8 cellular contexts compared by ENCODE assay signal in the genomic region with DNA sequence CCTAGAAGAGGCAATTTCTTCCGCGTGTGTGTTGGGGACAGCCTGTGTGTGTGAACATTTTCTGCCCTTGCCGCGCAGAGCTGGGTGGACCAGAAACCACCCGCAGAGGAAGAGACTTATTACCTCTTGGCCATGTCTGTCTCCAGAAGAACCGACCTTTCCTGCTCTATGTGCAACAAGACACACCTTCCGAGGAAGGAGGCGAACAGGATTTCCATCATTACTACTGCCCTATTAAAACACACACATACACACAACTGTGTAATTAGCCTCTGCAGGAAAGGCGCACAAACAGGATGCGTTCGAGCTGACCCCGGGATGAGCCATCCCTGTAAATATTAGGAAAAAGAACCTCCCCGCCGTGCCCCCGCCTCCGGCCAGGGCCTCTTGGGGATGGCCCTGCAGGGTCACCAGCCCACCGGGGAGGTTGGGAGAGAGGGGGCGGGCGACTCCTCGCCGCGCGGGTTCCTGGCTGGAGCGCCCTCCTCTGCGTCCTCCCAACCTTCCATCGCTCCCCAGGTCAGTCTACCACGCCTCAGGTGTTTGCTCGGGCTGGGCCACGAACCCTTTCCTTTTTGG. TPM values are rescaled to one million over a fixed set of nuclear protein-coding genes. Genes with fewer than 3 reads are reported as not detected.
DNase-seq lines count a peak whose midpoint lies in the region; ATAC-seq and TF ChIP-seq lines count a peak whose summit lies in the region.

No MANE protein-coding gene starts in this region.

- H3K27ac Mint-ChIP-seq in memory B cell = no peak overlapping the region

- H3K36me3 ChIP-seq in aorta (ENCODE audit: control insufficient read depth in 1 of 2, insufficient read depth in 2 of 2, low read length in 1 of 2) = no peaks in the 10 kb centered on the region

- H3K9me3 ChIP-seq in aorta (ENCODE audit: control insufficient read depth, low read length) = no peaks in the 10 kb centered on the region

- H3K4me3 ChIP-seq in cardiac fibroblast (replicated peaks in 1 of 2; ENCODE audit: low read depth in 2 of 2, low read length in 2 of 2) (peak overlapping the region; percentile 58 to 67), aorta (ENCODE audit: low read length in 2 of 2) (peak overlapping the region in 1 of 2 donors; percentile 51)

- H3K9me3 Mint-ChIP-seq in memory B cell = peaks cover 2% of the 10 kb centered on the region

- no peaks in the 10 kb centered on the region for H3K36me3 Mint-ChIP-seq in memory B cell

- H3K27ac ChIP-seq in aorta (ENCODE audit: low read depth in 1 of 2, low read length in 2 of 2) = no peak overlapping the region

- H3K27me3 Mint-ChIP-seq in memory B cell = peaks cover 2% of the 10 kb centered on the region

- 32 to 34% methylated on average over 28 to 29 of the region's 29 CpGs for WGBS in aorta, 2 donors

- no peaks in the 10 kb centered on the region for H3K27me3 ChIP-seq in aorta (ENCODE audit: control insufficient read depth in 1 of 2, insufficient read depth in 2 of 2, low read length in 1 of 2)

- H3K4me1 Mint-ChIP-seq in memory B cell = peaks cover 6% of the 10 kb centered on the region

- DNase-seq in Right ventricle myocardium inferior (ENCODE audit: missing footprints) (no peak), cardiac septum (ENCODE audit: low spot score) (no peak), cardiac fibroblast (ENCODE audit: low read depth in 2 of 2) (no peak), memory B cell (ENCODE audit: low spot score in 2 of 2) (no peak), aorta (peak in 1 of 2 donors; percentile 74), NCI-H226 (no peak)

- intact Hi-C loops in Right ventricle myocardium inferior (cut with DNase I) (loop anchor here (5.0 kb wide), 2 partner anchors 36 to 116 kb away; no protein-coding TSS in a partner anchor), cardiac septum (cut with DNase I) (loop anchor here (5.0 to 10.0 kb wide), 2 partner anchors 36 to 94 kb away; no protein-coding TSS in a partner anchor), aorta (cut with DNase I) (no loop called here)

- TF ChIP-seq CTCF in cardiac fibroblast (IDR thresholded peaks at IDR 0.05; ENCODE audit: low read depth, low read length) = no peak

- H3K4me1 ChIP-seq in aorta (ENCODE audit: control insufficient read depth in 1 of 2, insufficient read depth in 2 of 2, low read length in 2 of 2) = no peaks in the 10 kb centered on the region

- H3K4me3 Mint-ChIP-seq in memory B cell = peak overlapping the region; percentile 85

- ATAC-seq in Right ventricle myocardium inferior (peak; percentile 22), memory B cell (ENCODE audit: low read depth) (no peak), aorta (ENCODE audit: low FRiP score) (peak; percentile 1), GM18867 (IDR thresholded peaks at IDR 0.05; ENCODE audit: unreplicated experiment) (no peak), HG02973 (IDR thresholded peaks at IDR 0.05; ENCODE audit: unreplicated experiment) (no peak)

RNA-seq across cellular contexts. Expression of gene PRKCH, which starts 0.5 kb away (rescaled TPM):
- total RNA-seq in Right ventricle myocardium inferior (16.4 TPM), cardiac septum (17.0 TPM), aorta (10 to 100 TPM; 32.2 to 77.2 TPM)
- 10 to 100 TPM in 1 of 2 donors, 1 to 10 TPM in 1; 1.8 to 34.9 TPM for polyA plus RNA-seq in aorta

RNA-seq across cellular contexts. Expression of gene TMEM30B, which starts 39.8 kb away (rescaled TPM):
- total RNA-seq in Right ventricle myocardium inferior = 0.30 TPM
- total RNA-seq in cardiac septum = 5.2 TPM
- total RNA-seq in aorta = 10 to 100 TPM; 54.8 to 81.7 TPM
- polyA plus RNA-seq in aorta = 1 to 10 TPM; 7.5 to 9.9 TPM

Comparison
In these comparisons a context has a peak if more than half of its experiments do, and no peak if none do; other contexts are left out.
1. ATAC-seq: peak in Right ventricle myocardium inferior (single experiment) and aorta (single experiment); none in memory B cell (single experiment), GM18867 (single experiment) and HG02973 (single experiment).
2. intact Hi-C loops: an anchor here in Right ventricle myocardium inferior (5.0 kb wide) and cardiac septum (5.0 to 10.0 kb wide); none called in aorta.